34 cellular contexts compared by ENCODE assay signal in genomic region chr14:32349322-32349721, GRCh38.
"Had no signal": no experiment of that assay in that cellular context is flagged by ENCODE, and none has a peak within 500 bp of the region (broad histone marks: within the 10 kb centered on the region; RNA-seq: fewer than 3 reads in every experiment).

No MANE protein-coding gene starts in this region.

- H3K27me3 ChIP-seq: adrenal gland, body of pancreas, dorsolateral prefrontal cortex, gastrocnemius medialis, heart left ventricle had no signal

- H3K9me3 ChIP-seq: adrenal gland, body of pancreas, gastrocnemius medialis, heart left ventricle had no signal

- H3K4me3 ChIP-seq: adrenal gland, body of pancreas, coronary artery, dorsolateral prefrontal cortex, gastrocnemius medialis, heart left ventricle had no signal

- H3K36me3 Mint-ChIP-seq: activated naive CD4-positive, alpha-beta T cell treated with anti-CD3 and anti-CD28 coated beads, Interleukin-2, amount 50 U/mL, for 24 hours; activated naive CD8-positive, alpha-beta T cell treated with anti-CD3 and anti-CD28 coated beads for 36 hours had no signal

- H3K9me3 Mint-ChIP-seq: activated B cell treated with CpG ODN at 0.5 μM for 24 hours; activated CD8-positive, alpha-beta T cell treated with anti-CD3 and anti-CD28 coated beads for 36 hours; activated naive CD4-positive, alpha-beta T cell treated with anti-CD3 and anti-CD28 coated beads for 36 hours; activated naive CD4-positive, alpha-beta T cell treated with anti-CD3 and anti-CD28 coated beads, Interleukin-2, amount 50 U/mL, for 24 hours; activated naive CD8-positive, alpha-beta T cell treated with anti-CD3 and anti-CD28 coated beads for 36 hours; activated naive CD8-positive, alpha-beta T cell treated with anti-CD3 and anti-CD28 coated beads, Interleukin-2, amount 50 U/mL, for 24 hours; activated T-cell treated with anti-CD3 and anti-CD28 coated beads, Interleukin-2, amount 50 U/mL, for 4 hours; activated T-helper 17 cell treated with anti-CD3 and anti-CD28 coated beads, Interleukin-2, amount 50 U/mL, for 72 hours; central memory CD8-positive, alpha-beta T cell; T-helper 2 cell treated with Interferon-gamma antibody and Interleukin-4, amounts not matched to agents 5 μg/mL and 100 μg/mL, for 36 hours had no signal

- H3K27ac Mint-ChIP-seq: activated B cell treated with CpG ODN at 0.5 μM for 24 hours; activated CD8-positive, alpha-beta T cell treated with anti-CD3 and anti-CD28 coated beads for 36 hours; activated naive CD4-positive, alpha-beta T cell treated with anti-CD3 and anti-CD28 coated beads for 36 hours; activated naive CD4-positive, alpha-beta T cell treated with anti-CD3 and anti-CD28 coated beads, Interleukin-2, amount 50 U/mL, for 24 hours; activated naive CD8-positive, alpha-beta T cell treated with anti-CD3 and anti-CD28 coated beads for 36 hours; activated naive CD8-positive, alpha-beta T cell treated with anti-CD3 and anti-CD28 coated beads, Interleukin-2, amount 50 U/mL, for 24 hours; dendritic cell treated with granulocyte-macrophage colony-stimulating factor and Interleukin-4, amounts not matched to agents 40 ng/mL and 50 ng/mL, for 4 days; T-helper 17 cell; T-helper 2 cell treated with Interferon-gamma antibody and Interleukin-4, amounts not matched to agents 5 μg/mL and 100 μg/mL, for 36 hours had no signal

- H3K4me1 ChIP-seq: adrenal gland, body of pancreas, gastrocnemius medialis had no signal

- H3K36me3 ChIP-seq: adrenal gland, gastrocnemius medialis, heart left ventricle, WERI-Rb-1 had no signal

- ATAC-seq: activated CD4-positive, CD25-positive, alpha-beta regulatory T cell treated with anti-CD3 and anti-CD28 coated beads, Interleukin-2, amount 50 U/mL, for 24 hours; activated CD8-positive, alpha-beta T cell treated with anti-CD3 and anti-CD28 coated beads for 36 hours; activated naive CD8-positive, alpha-beta T cell treated with anti-CD3 and anti-CD28 coated beads, Interleukin-2, amount 50 U/mL, for 24 hours; activated T-cell treated with anti-CD3 and anti-CD28 coated beads, Interleukin-2, amount 50 U/mL, for 4 hours; body of pancreas; esophagus mucosa; gastrocnemius medialis; heart left ventricle; T-helper 17 cell had no signal

- DNase-seq: activated B cell treated with CpG ODN at 0.5 μM for 24 hours; activated CD4-positive, alpha-beta T cell treated with anti-CD3 and anti-CD28 coated beads for 48 hours; activated CD4-positive, alpha-beta T cell treated with anti-CD3 and anti-CD28 coated beads, Interleukin-2, amount 50 U/mL, for 1 hour; activated CD4-positive, alpha-beta T cell treated with anti-CD3 and anti-CD28 coated beads, Interleukin-2, amount 50 U/mL, for 48 hours; activated CD8-positive, alpha-beta memory T cell treated with anti-CD3 and anti-CD28 coated beads for 24 hours; activated CD8-positive, alpha-beta T cell treated with anti-CD3 and anti-CD28 coated beads for 36 hours; activated effector memory CD4-positive, alpha-beta T cell treated with Interleukin-2 at 50 U/mL for 16 hours; activated gamma-delta T cell treated with Interleukin-2 at 50 U/mL for 16 hours; activated naive CD4-positive, alpha-beta T cell treated with anti-CD3 and anti-CD28 coated beads for 36 hours; activated naive CD8-positive, alpha-beta T cell treated with anti-CD3 and anti-CD28 coated beads for 36 hours; activated naive CD8-positive, alpha-beta T cell treated with anti-CD3 and anti-CD28 coated beads, Interleukin-2, amount 50 U/mL, for 24 hours; activated T-cell treated with anti-CD3 and anti-CD28 coated beads, Interleukin-2, amount 50 U/mL, for 4 hours; adrenal gland; amygdala; aorta; body of pancreas; dorsolateral prefrontal cortex; effector memory CD4-positive, alpha-beta T cell; foreskin fibroblast; gastrocnemius medialis; glutamatergic neuron; heart left ventricle; T-helper 1 cell; T-helper 17 cell; T1000; WERI-Rb-1 had no signal

- H3K27ac ChIP-seq: adrenal gland, body of pancreas, coronary artery, gastrocnemius medialis, heart left ventricle, WERI-Rb-1 had no signal

- H3K4me3 Mint-ChIP-seq: activated B cell treated with CpG ODN at 0.5 μM for 24 hours; activated CD8-positive, alpha-beta T cell treated with anti-CD3 and anti-CD28 coated beads for 36 hours; activated naive CD4-positive, alpha-beta T cell treated with anti-CD3 and anti-CD28 coated beads for 36 hours; activated naive CD4-positive, alpha-beta T cell treated with anti-CD3 and anti-CD28 coated beads, Interleukin-2, amount 50 U/mL, for 24 hours; activated naive CD8-positive, alpha-beta T cell treated with anti-CD3 and anti-CD28 coated beads for 36 hours; activated naive CD8-positive, alpha-beta T cell treated with anti-CD3 and anti-CD28 coated beads, Interleukin-2, amount 50 U/mL, for 24 hours; activated T-cell treated with anti-CD3 and anti-CD28 coated beads, Interleukin-2, amount 50 U/mL, for 4 hours; activated T-helper 17 cell treated with anti-CD3 and anti-CD28 coated beads, Interleukin-2, amount 50 U/mL, for 72 hours; central memory CD8-positive, alpha-beta T cell; dendritic cell treated with granulocyte-macrophage colony-stimulating factor and Interleukin-4, amounts not matched to agents 40 ng/mL and 50 ng/mL, for 4 days; T-helper 17 cell; T-helper 2 cell treated with Interferon-gamma antibody and Interleukin-4, amounts not matched to agents 5 μg/mL and 100 μg/mL, for 36 hours had no signal

- H3K4me1 Mint-ChIP-seq: activated B cell treated with CpG ODN at 0.5 μM for 24 hours; activated naive CD4-positive, alpha-beta T cell treated with anti-CD3 and anti-CD28 coated beads, Interleukin-2, amount 50 U/mL, for 24 hours; activated naive CD8-positive, alpha-beta T cell treated with anti-CD3 and anti-CD28 coated beads, Interleukin-2, amount 50 U/mL, for 24 hours; activated T-helper 17 cell treated with anti-CD3 and anti-CD28 coated beads, Interleukin-2, amount 50 U/mL, for 72 hours; central memory CD8-positive, alpha-beta T cell; T-helper 17 cell had no signal
